ENCODE assay signal across 26 cellular contexts in genomic region chr19:33346665-33347064, GRCh38.
"Had no signal": no experiment of that assay in that cellular context is flagged by ENCODE, and none has a peak within 500 bp of the region (broad histone marks: within the 10 kb centered on the region; RNA-seq: fewer than 3 reads in every experiment).

No MANE protein-coding gene starts in this region.

- H3K9me3 ChIP-seq: colonic mucosa, esophagus squamous epithelium, gastrocnemius medialis, heart right ventricle, left lung, lower lobe of right lung, mucosa of descending colon had no signal

- H3K9me3 Mint-ChIP-seq: dendritic cell treated with granulocyte-macrophage colony-stimulating factor and Interleukin-4, amounts not matched to agents 40 ng/mL and 50 ng/mL, for 4 days; effector memory CD8-positive, alpha-beta T cell; endodermal cell; mesothelial cell of epicardium had no signal

- H3K4me1 ChIP-seq: colonic mucosa, gastrocnemius medialis, left lung, lower lobe of right lung had no signal

- FAIRE-seq: endometrium, islet of Langerhans, keratinocyte had no signal

- H3K27ac ChIP-seq: colonic mucosa, epithelial cell of prostate, esophagus squamous epithelium, gastrocnemius medialis, heart right ventricle, left lung, lower lobe of right lung had no signal

- H3K36me3 ChIP-seq: colonic mucosa, esophagus squamous epithelium, gastrocnemius medialis, heart right ventricle, left lung, lower lobe of right lung had no signal

- H3K27me3 ChIP-seq: colonic mucosa had no signal

- DNase-seq: colonic mucosa; cortex of kidney; effector CD8-positive, alpha-beta T cell; effector memory CD8-positive, alpha-beta T cell; esophagus squamous epithelium; foreskin fibroblast; foreskin melanocyte; gastrocnemius medialis; glutamatergic neuron; heart right ventricle; hippocampal formation; left cardiac atrium; left lung; left ventricle myocardium superior; lower lobe of right lung; mesenchymal stem cell; mucosa of descending colon; naive B cell had no signal

- H3K36me3 Mint-ChIP-seq: mesothelial cell of epicardium had no signal

- H3K4me1 Mint-ChIP-seq: endodermal cell, naive B cell had no signal

- H3K27ac Mint-ChIP-seq: dendritic cell treated with granulocyte-macrophage colony-stimulating factor and Interleukin-4, amounts not matched to agents 40 ng/mL and 50 ng/mL, for 4 days; effector memory CD8-positive, alpha-beta T cell; endodermal cell; mesothelial cell of epicardium; naive B cell had no signal

- H3K4me3 Mint-ChIP-seq: dendritic cell treated with granulocyte-macrophage colony-stimulating factor and Interleukin-4, amounts not matched to agents 40 ng/mL and 50 ng/mL, for 4 days; effector memory CD8-positive, alpha-beta T cell; endodermal cell; mesothelial cell of epicardium; naive B cell had no signal

- ATAC-seq: effector memory CD8-positive, alpha-beta T cell; esophagus mucosa; gastrocnemius medialis; heart right ventricle; left cardiac atrium; left lung; left ventricle myocardium superior; lower lobe of right lung; mucosa of descending colon had no signal

- H3K4me3 ChIP-seq: colonic mucosa, esophagus squamous epithelium, gastrocnemius medialis, heart right ventricle, left lung, lower lobe of right lung, mucosa of descending colon had no signal
